In the genomic region with DNA sequence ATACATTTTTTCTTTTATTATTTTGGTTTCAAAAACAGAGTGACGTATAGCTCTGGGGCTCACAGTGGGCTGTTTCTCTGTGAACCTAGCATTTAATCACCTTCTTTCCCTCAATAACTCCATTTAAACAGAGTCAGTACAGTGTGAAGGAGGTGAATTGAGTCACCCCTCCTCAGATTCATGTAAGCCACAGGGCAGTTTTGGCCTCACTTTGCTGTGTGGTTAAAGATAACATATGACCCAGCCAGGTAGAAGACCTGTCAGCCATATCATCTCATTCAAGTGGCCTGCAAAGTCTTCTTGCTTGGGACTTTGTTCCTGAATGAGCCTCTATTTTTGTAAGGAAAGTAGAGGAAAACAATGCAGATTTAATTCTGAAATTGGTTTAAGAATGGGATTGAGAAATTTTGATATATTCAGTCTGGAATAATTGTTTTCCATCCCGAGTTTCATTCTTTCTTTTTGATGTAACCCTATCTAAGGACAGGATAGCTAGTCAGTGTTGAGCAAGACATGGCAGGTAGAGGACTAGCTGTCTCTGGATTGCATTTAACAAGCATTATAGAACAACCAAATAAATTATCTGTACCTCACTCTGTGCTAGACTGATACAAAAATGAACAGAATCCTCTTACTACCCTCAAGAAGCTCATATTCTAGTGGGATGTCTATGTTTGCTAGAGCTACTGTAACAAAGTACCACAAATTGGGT, we compare ENCODE assay signal across 11 cellular contexts.
"Had no signal": no experiment of that assay in that cellular context is flagged by ENCODE, and none has a peak within 500 bp of the region (broad histone marks: within the 10 kb centered on the region; RNA-seq: fewer than 3 reads in every experiment).

No MANE protein-coding gene starts in this region.

- H3K27ac Mint-ChIP-seq: activated naive CD4-positive, alpha-beta T cell treated with anti-CD3 and anti-CD28 coated beads, Interleukin-2, amount 10 ng/mL, durations not matched to agents 7 days and 5 days; activated T-helper 2 cell treated with anti-CD3 and anti-CD28 coated beads, Interferon-gamma antibody, Interleukin-2, Interleukin-4, amounts not matched to agents 10 μg/mL and 5 μg/mL and 100 μg/mL, durations not matched to agents 14 hours and 24 hours and 36 hours had no signal

- H3K27me3 Mint-ChIP-seq: activated naive CD4-positive, alpha-beta T cell treated with anti-CD3 and anti-CD28 coated beads, Interleukin-2, amount 10 ng/mL, durations not matched to agents 7 days and 5 days; naive thymus-derived CD8-positive, alpha-beta T cell had no signal

- H3K4me1 ChIP-seq: ascending aorta, breast epithelium, right atrium auricular region, upper lobe of left lung had no signal

- H3K9me3 Mint-ChIP-seq: activated T-helper 2 cell treated with anti-CD3 and anti-CD28 coated beads, Interferon-gamma antibody, Interleukin-2, Interleukin-4, amounts not matched to agents 10 μg/mL and 5 μg/mL and 100 μg/mL, durations not matched to agents 14 hours and 24 hours and 36 hours; naive thymus-derived CD8-positive, alpha-beta T cell had no signal

- H3K4me3 Mint-ChIP-seq: activated naive CD4-positive, alpha-beta T cell treated with anti-CD3 and anti-CD28 coated beads, Interleukin-2, amount 10 ng/mL, durations not matched to agents 7 days and 5 days; naive thymus-derived CD8-positive, alpha-beta T cell had no signal

- ATAC-seq: activated CD4-positive, CD25-positive, alpha-beta regulatory T cell treated with anti-CD3 and anti-CD28 coated beads, Interleukin-2, amount 50 U/mL, for 24 hours; naive thymus-derived CD8-positive, alpha-beta T cell had no signal

- H3K27ac ChIP-seq: ascending aorta, breast epithelium, right atrium auricular region, upper lobe of left lung had no signal

- H3K9me3 ChIP-seq: ascending aorta, breast epithelium, right atrium auricular region, upper lobe of left lung had no signal

- H3K4me3 ChIP-seq: ascending aorta, breast epithelium, right atrium auricular region, upper lobe of left lung had no signal

- H3K36me3 ChIP-seq: ascending aorta, breast epithelium, right atrium auricular region, upper lobe of left lung had no signal

- DNase-seq: activated naive CD4-positive, alpha-beta T cell treated with anti-CD3 and anti-CD28 coated beads, Interleukin-2, amount 10 ng/mL, durations not matched to agents 7 days and 5 days; erythroblast; naive thymus-derived CD8-positive, alpha-beta T cell; stimulated activated CD4-positive, alpha-beta T cell treated with anti-CD3 and anti-CD28 coated beads, Interleukin-2, amount 100 ng/mL, for 48 hours; stimulated activated naive CD4-positive, alpha-beta T cell had no signal

- H3K27me3 ChIP-seq: ascending aorta, breast epithelium, right atrium auricular region, upper lobe of left lung had no signal
